11 cellular contexts compared by ENCODE assay signal in genomic region chr11:61075891-61076290, GRCh38. TPM values are rescaled to one million over a fixed set of nuclear protein-coding genes. Genes with fewer than 3 reads are reported as not detected.
A peak's percentile ranks its signal among the peaks of the same experiment; 100 is the strongest.
DNase-seq lines count a peak whose midpoint lies in the region; ATAC-seq and TF ChIP-seq lines count a peak whose summit lies in the region.
"Had no signal": no experiment of that assay in that cellular context is flagged by ENCODE, and none has a peak within 500 bp of the region (broad histone marks: within the 10 kb centered on the region; RNA-seq: fewer than 3 reads in every experiment).

No MANE protein-coding gene starts in this region.

- H3K27ac Mint-ChIP-seq in activated naive CD4-positive, alpha-beta T cell treated with anti-CD3 and anti-CD28 coated beads, Interleukin-2, amount 50 U/mL, for 24 hours, result peak overlapping the region; percentile 90
- peak overlapping the region; percentile 81 for H3K27ac Mint-ChIP-seq in activated T-helper 2 cell treated with anti-CD3 and anti-CD28 coated beads, Interferon-gamma antibody, Interleukin-2, Interleukin-4, amounts not matched to agents 10 μg/mL and 5 μg/mL and 100 μg/mL, durations not matched to agents 14 hours and 24 hours and 36 hours

- no peak for TF ChIP-seq CTCF in upper lobe of right lung (IDR thresholded peaks at IDR 0.05)

- ATAC-seq in right cardiac atrium (peak; percentile 47 to 83), upper lobe of right lung (peak; percentile 77), GM19455 (IDR thresholded peaks at IDR 0.05; ENCODE audit: unreplicated experiment) (no peak)

- H3K4me3 ChIP-seq in right cardiac atrium (ENCODE audit: low read length) (no peak overlapping the region), upper lobe of right lung (no peak overlapping the region)
- H3K4me3 ChIP-seq: BLaER1 treated with 17β-estradiol and CSF1 and Interleukin-3, amounts not matched to agents 10 nM and 100 nM had no signal

- H3K36me3 Mint-ChIP-seq in activated naive CD4-positive, alpha-beta T cell treated with anti-CD3 and anti-CD28 coated beads, Interleukin-2, amount 50 U/mL, for 24 hours, result peaks cover 3% of the 10 kb centered on the region
- peaks cover 82% of the 10 kb centered on the region for H3K36me3 Mint-ChIP-seq in activated T-helper 2 cell treated with anti-CD3 and anti-CD28 coated beads, Interferon-gamma antibody, Interleukin-2, Interleukin-4, amounts not matched to agents 10 μg/mL and 5 μg/mL and 100 μg/mL, durations not matched to agents 14 hours and 24 hours and 36 hours (ENCODE audit: low read depth)

- peak overlapping the region; percentile 45 for H3K4me3 Mint-ChIP-seq in activated naive CD4-positive, alpha-beta T cell treated with anti-CD3 and anti-CD28 coated beads, Interleukin-2, amount 50 U/mL, for 24 hours
- H3K4me3 Mint-ChIP-seq in activated T-helper 2 cell treated with anti-CD3 and anti-CD28 coated beads, Interferon-gamma antibody, Interleukin-2, Interleukin-4, amounts not matched to agents 10 μg/mL and 5 μg/mL and 100 μg/mL, durations not matched to agents 14 hours and 24 hours and 36 hours (ENCODE audit: low read depth), result peak overlapping the region; percentile 62

- DNase-seq in activated naive CD4-positive, alpha-beta T cell (lab: John Stamatoyannopoulos, UW), result no peak
- no peak for DNase-seq in activated T-helper 2 cell treated with anti-CD3 and anti-CD28 coated beads, Interferon-gamma antibody, Interleukin-2, Interleukin-4, amounts not matched to agents 10 μg/mL and 5 μg/mL and 100 μg/mL, durations not matched to agents 14 hours and 24 hours and 36 hours (ENCODE audit: low spot score)
- DNase-seq in right cardiac atrium, result no peak
- DNase-seq in upper lobe of right lung, result no peak
- no peak for DNase-seq in NCI-H2107 treated with DMSO at 0.1 percent for 48 hours (lab: John Stamatoyannopoulos, UW; ENCODE audit: unreplicated experiment)
- DNase-seq in NCI-H82 (lab: John Stamatoyannopoulos, UW), result no peak
- DNase-seq: SK-N-SH had no signal

- H3K27ac ChIP-seq in right cardiac atrium (ENCODE audit: low read length) (no peak overlapping the region), upper lobe of right lung (no peak overlapping the region)
- H3K27ac ChIP-seq: BLaER1 treated with 17β-estradiol and CSF1 and Interleukin-3, amounts not matched to agents 10 nM and 100 nM had no signal

- no peaks in the 10 kb centered on the region for H3K9me3 Mint-ChIP-seq in activated naive CD4-positive, alpha-beta T cell treated with anti-CD3 and anti-CD28 coated beads, Interleukin-2, amount 50 U/mL, for 24 hours
- H3K9me3 Mint-ChIP-seq in activated T-helper 2 cell treated with anti-CD3 and anti-CD28 coated beads, Interferon-gamma antibody, Interleukin-2, Interleukin-4, amounts not matched to agents 10 μg/mL and 5 μg/mL and 100 μg/mL, durations not matched to agents 14 hours and 24 hours and 36 hours, result no peaks in the 10 kb centered on the region

- intact Hi-C loops in activated T-helper 2 cell treated with anti-CD3 and anti-CD28 coated beads, Interferon-gamma antibody, Interleukin-2, Interleukin-4, amounts not matched to agents 10 μg/mL and 5 μg/mL and 100 μg/mL, durations not matched to agents 14 hours and 24 hours and 36 hours (cut with micrococcal nuclease), result loop anchor here (1.0 to 5.0 kb wide), 2 partner anchors 10 to 34 kb away; no protein-coding TSS in a partner anchor
- intact Hi-C loops in right cardiac atrium (cut with DNase I), result no loop called here
- intact Hi-C loops in upper lobe of right lung (cut with DNase I), result no loop called here

- H3K27me3 Mint-ChIP-seq in activated naive CD4-positive, alpha-beta T cell treated with anti-CD3 and anti-CD28 coated beads, Interleukin-2, amount 50 U/mL, for 24 hours, result no peaks in the 10 kb centered on the region
- H3K27me3 Mint-ChIP-seq in activated T-helper 2 cell treated with anti-CD3 and anti-CD28 coated beads, Interferon-gamma antibody, Interleukin-2, Interleukin-4, amounts not matched to agents 10 μg/mL and 5 μg/mL and 100 μg/mL, durations not matched to agents 14 hours and 24 hours and 36 hours (ENCODE audit: low read depth), result no peaks in the 10 kb centered on the region

- 35% methylated on average over 5 of the region's 5 CpGs for WGBS in right cardiac atrium

- H3K9me3 ChIP-seq in right cardiac atrium (ENCODE audit: control insufficient read depth, low read length) (no peaks in the 10 kb centered on the region), upper lobe of right lung (no peaks in the 10 kb centered on the region)
- H3K9me3 ChIP-seq: BLaER1 treated with 17β-estradiol and CSF1 and Interleukin-3, amounts not matched to agents 10 nM and 100 nM; SK-N-SH had no signal

- H3K27me3 ChIP-seq in right cardiac atrium (ENCODE audit: control insufficient read depth, insufficient read depth) (no peaks in the 10 kb centered on the region), upper lobe of right lung (no peaks in the 10 kb centered on the region)
- H3K27me3 ChIP-seq: BLaER1 treated with 17β-estradiol and CSF1 and Interleukin-3, amounts not matched to agents 10 nM and 100 nM had no signal

- no peaks in the 10 kb centered on the region for H3K36me3 ChIP-seq in upper lobe of right lung
- H3K36me3 ChIP-seq: BLaER1 treated with 17β-estradiol and CSF1 and Interleukin-3, amounts not matched to agents 10 nM and 100 nM had no signal

- H3K4me1 ChIP-seq in right cardiac atrium (ENCODE audit: control insufficient read depth, insufficient read depth, low read length) (no peaks in the 10 kb centered on the region), upper lobe of right lung (peaks cover 6% of the 10 kb centered on the region)

- H3K4me1 Mint-ChIP-seq in activated naive CD4-positive, alpha-beta T cell treated with anti-CD3 and anti-CD28 coated beads, Interleukin-2, amount 50 U/mL, for 24 hours, result peaks cover 94% of the 10 kb centered on the region
- peaks cover 88% of the 10 kb centered on the region for H3K4me1 Mint-ChIP-seq in activated T-helper 2 cell treated with anti-CD3 and anti-CD28 coated beads, Interferon-gamma antibody, Interleukin-2, Interleukin-4, amounts not matched to agents 10 μg/mL and 5 μg/mL and 100 μg/mL, durations not matched to agents 14 hours and 24 hours and 36 hours (ENCODE audit: low read depth)

RNA-seq across cellular contexts. Expression of gene CD5, which starts 26.4 kb away (rescaled TPM):
- total RNA-seq in activated T-helper 2 cell treated with anti-CD3 and anti-CD28 coated beads, Interferon-gamma antibody, Interleukin-2, Interleukin-4, amounts not matched to agents 10 μg/mL and 5 μg/mL and 100 μg/mL, durations not matched to agents 14 hours and 24 hours and 36 hours, result 395 and 399 TPM in 2 replicates
- total RNA-seq in right cardiac atrium (under 1 TPM; 0.25 to 0.72 (median 0.40) TPM), upper lobe of right lung (2.5 TPM)
- polyA plus RNA-seq in right cardiac atrium, result 0.05 TPM
- total RNA-seq: lung microvascular endothelial cell had no signal
- polyA plus RNA-seq: SK-N-SH had no signal

Comparison
In these comparisons a context has a peak if more than half of its experiments do, and no peak if none do; other contexts are left out.
1. RNA of gene CD5, which starts 26.4 kb away (total RNA-seq): 395 to 399 TPM in activated T-helper 2 cell treated with anti-CD3 and anti-CD28 coated beads, Interferon-gamma antibody, Interleukin-2, Interleukin-4, amounts not matched to agents 10 μg/mL and 5 μg/mL and 100 μg/mL, durations not matched to agents 14 hours and 24 hours and 36 hours; 2.5 TPM in upper lobe of right lung (single experiment) and 0.25 to 0.72 TPM in right cardiac atrium; every median in the first group is over 100 times any median in the second.